In genomic region chr6:50541941-50542340, GRCh38 we compare ENCODE assay signal across 5 cellular contexts.
"Had no signal": no experiment of that assay in that cellular context is flagged by ENCODE, and none has a peak within 500 bp of the region (broad histone marks: within the 10 kb centered on the region; RNA-seq: fewer than 3 reads in every experiment).

No MANE protein-coding gene starts in this region.

- H3K4me2 ChIP-seq: GM23338 had no signal

- H3K4me3 ChIP-seq: GM23338, K562 had no signal

- H2AFZ ChIP-seq: GM23338 had no signal

- DNase-seq: H9, HCEC 1CT, IMR-90 had no signal
